15 cellular contexts compared by ENCODE assay signal in the genomic region with DNA sequence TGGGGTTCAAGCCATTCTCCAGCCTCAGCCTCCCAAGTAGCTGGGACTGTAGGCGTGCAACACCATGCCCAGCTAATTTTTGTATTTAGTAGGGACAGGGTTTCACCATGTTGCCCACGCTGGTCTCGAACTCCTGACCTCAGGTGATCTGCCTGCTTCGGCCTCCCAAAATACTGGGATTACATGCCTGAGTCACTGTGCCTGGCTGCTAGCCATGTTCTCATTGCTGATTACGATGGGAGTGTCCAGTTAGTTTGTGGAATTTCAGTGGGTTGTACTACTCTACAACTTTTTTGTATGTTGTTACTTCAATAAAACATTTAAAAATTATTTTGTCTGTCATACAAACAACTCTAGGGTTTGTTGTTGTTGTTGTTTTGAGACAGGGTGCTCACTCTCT. TPM values are rescaled to one million over a fixed set of nuclear protein-coding genes. Genes with fewer than 3 reads are reported as not detected.
DNase-seq lines count a peak whose midpoint lies in the region; ATAC-seq, FAIRE-seq and TF ChIP-seq lines count a peak whose summit lies in the region.
"Had no signal": no experiment of that assay in that cellular context is flagged by ENCODE, and none has a peak within 500 bp of the region (broad histone marks: within the 10 kb centered on the region; RNA-seq: fewer than 3 reads in every experiment).

No MANE protein-coding gene starts in this region.

- H3K36me3 ChIP-seq in body of pancreas (replicated peaks in 1 of 2; ENCODE audit: insufficient read depth in 1 of 2, low read depth in 2 of 2) (no peaks in the 10 kb centered on the region), gastroesophageal sphincter (no peaks in the 10 kb centered on the region)
- H3K36me3 ChIP-seq: ascending aorta had no signal

- ATAC-seq in body of pancreas: no peak
- no peak for ATAC-seq in gastroesophageal sphincter
- ATAC-seq in omental fat pad (ENCODE audit: low FRiP score): no peak
- no peak for ATAC-seq in activated CD8-positive, alpha-beta memory T cell treated with anti-CD3 and anti-CD28 coated beads, Interleukin-2, amount 10 ng/mL, durations not matched to agents 7 days and 5 days

- WGBS in body of pancreas, 2 donors: 58 to 59% methylated on average over 5 of the region's 5 CpGs
- 38 to 66% methylated on average over 3 to 5 of the region's 5 CpGs for WGBS in gastroesophageal sphincter (ENCODE audit: low coverage in 1 of 2), 2 donors

- TF ChIP-seq CTCF in body of pancreas (IDR thresholded peaks at IDR 0.05): no peak
- TF ChIP-seq CTCF in gastroesophageal sphincter (IDR thresholded peaks at IDR 0.05): no peak
- TF ChIP-seq CTCF in omental fat pad (IDR thresholded peaks at IDR 0.05): no peak
- no peak for TF ChIP-seq CTCF in dorsolateral prefrontal cortex (IDR thresholded peaks at IDR 0.05 in 54 of 56, conservative IDR thresholded peaks at IDR 0.05 in 2 of 56; ENCODE audit: low read depth in 1 of 56, partially characterized antibody in 56 of 56)

- no peaks in the 10 kb centered on the region for H3K27me3 Mint-ChIP-seq in activated CD8-positive, alpha-beta memory T cell treated with anti-CD3 and anti-CD28 coated beads, Interleukin-2, amount 10 ng/mL, durations not matched to agents 7 days and 5 days
- H3K27me3 Mint-ChIP-seq: activated CD4-positive, alpha-beta memory T cell treated with anti-CD3 and anti-CD28 coated beads, Interleukin-2, amount 10 ng/mL, durations not matched to agents 7 days and 5 days had no signal

- no peak overlapping the region for H3K4me3 ChIP-seq in body of pancreas
- H3K4me3 ChIP-seq in gastroesophageal sphincter: no peak overlapping the region
- H3K4me3 ChIP-seq in dorsolateral prefrontal cortex: no peak overlapping the region
- H3K4me3 ChIP-seq: ascending aorta had no signal

- no peaks in the 10 kb centered on the region for H3K27me3 ChIP-seq in body of pancreas
- H3K27me3 ChIP-seq in gastroesophageal sphincter: no peaks in the 10 kb centered on the region
- no peaks in the 10 kb centered on the region for H3K27me3 ChIP-seq in dorsolateral prefrontal cortex
- H3K27me3 ChIP-seq: ascending aorta had no signal

- peaks cover 32% of the 10 kb centered on the region for H3K4me1 Mint-ChIP-seq in activated CD8-positive, alpha-beta memory T cell treated with anti-CD3 and anti-CD28 coated beads, Interleukin-2, amount 10 ng/mL, durations not matched to agents 7 days and 5 days

- H3K27ac Mint-ChIP-seq in activated CD8-positive, alpha-beta memory T cell treated with anti-CD3 and anti-CD28 coated beads, Interleukin-2, amount 10 ng/mL, durations not matched to agents 7 days and 5 days: no peak overlapping the region
- H3K27ac Mint-ChIP-seq: activated CD4-positive, alpha-beta memory T cell treated with anti-CD3 and anti-CD28 coated beads, Interleukin-2, amount 10 ng/mL, durations not matched to agents 7 days and 5 days had no signal

- intact Hi-C loops in body of pancreas (cut with DNase I): no loop called here
- intact Hi-C loops in dorsolateral prefrontal cortex (cut with DNase I): no loop called here

- no peaks in the 10 kb centered on the region for H3K9me3 ChIP-seq in body of pancreas
- no peaks in the 10 kb centered on the region for H3K9me3 ChIP-seq in gastroesophageal sphincter
- H3K9me3 ChIP-seq: ascending aorta had no signal

- H3K27ac ChIP-seq in body of pancreas (peak overlapping the region in 3 of 4 donors; percentile 59 to 75 (median 67)), gastroesophageal sphincter (peak overlapping the region in 3 of 4 donors; percentile 18 to 20 (median 20)), dorsolateral prefrontal cortex (peak overlapping the region in 9 of 59 donors; percentile 8 to 54 (median 22))
- H3K27ac ChIP-seq: HL-60 had no signal

- H3K4me1 ChIP-seq in body of pancreas: peaks cover 57% of the 10 kb centered on the region
- peaks cover 0 to 33% (median 7%) of the 10 kb centered on the region in 3 donors for H3K4me1 ChIP-seq in gastroesophageal sphincter

- no peaks in the 10 kb centered on the region for H3K9me3 Mint-ChIP-seq in activated CD8-positive, alpha-beta memory T cell treated with anti-CD3 and anti-CD28 coated beads, Interleukin-2, amount 10 ng/mL, durations not matched to agents 7 days and 5 days (ENCODE audit: low read depth)
- H3K9me3 Mint-ChIP-seq: activated CD4-positive, alpha-beta memory T cell treated with anti-CD3 and anti-CD28 coated beads, Interleukin-2, amount 10 ng/mL, durations not matched to agents 7 days and 5 days had no signal

- no peak for TF ChIP-seq EP300 in gastroesophageal sphincter (IDR thresholded peaks at IDR 0.05)

- H3K36me3 Mint-ChIP-seq in activated CD8-positive, alpha-beta memory T cell treated with anti-CD3 and anti-CD28 coated beads, Interleukin-2, amount 10 ng/mL, durations not matched to agents 7 days and 5 days: peaks cover 5% of the 10 kb centered on the region

- CTCF ChIA-PET in activated CD8-positive, alpha-beta memory T cell treated with anti-CD3 and anti-CD28 coated beads, Interleukin-2, amount 10 ng/mL, durations not matched to agents 7 days and 5 days (lab: Charles Lee): interaction anchor here (0.7 to 1.1 kb wide), 2 partner anchors 23 to 134 kb away, joined by 3 read pairs; no protein-coding TSS in a partner anchor

- H3K4me3 Mint-ChIP-seq in activated CD8-positive, alpha-beta memory T cell treated with anti-CD3 and anti-CD28 coated beads, Interleukin-2, amount 10 ng/mL, durations not matched to agents 7 days and 5 days: no peak overlapping the region
- H3K4me3 Mint-ChIP-seq: activated CD4-positive, alpha-beta memory T cell treated with anti-CD3 and anti-CD28 coated beads, Interleukin-2, amount 10 ng/mL, durations not matched to agents 7 days and 5 days had no signal

- DNase-seq in AG20443 (ENCODE audit: low spot score) (peak; percentile 45), HUDEP-2 (lab: John Stamatoyannopoulos, UW; ENCODE audit: unreplicated experiment in 76 of 76) (peak in 64 of 76 experiments; percentile 3 to 71 (median 44)), body of pancreas (peak; percentile 63 to 78 (median 72)), omental fat pad (ENCODE audit: low spot score) (no peak), GM12891 (ENCODE audit: insufficient read length, low spot score) (no peak), dorsolateral prefrontal cortex (no peak)
- DNase-seq in activated CD8-positive, alpha-beta memory T cell treated with anti-CD3 and anti-CD28 coated beads, Interleukin-2, amount 10 ng/mL, durations not matched to agents 7 days and 5 days: no peak
- DNase-seq: activated CD4-positive, alpha-beta memory T cell treated with anti-CD3 and anti-CD28 coated beads, Interleukin-2, amount 10 ng/mL, durations not matched to agents 7 days and 5 days; effector CD8-positive, alpha-beta T cell; SHP77 treated with DMSO at 0.1 percent for 48 hours; stimulated activated CD4-positive, alpha-beta T cell treated with anti-CD3 and anti-CD28 coated beads, Interleukin-12 subunit alpha, Interleukin-12 subunit beta, amount 100 ng/mL, for 4 hours had no signal

- FAIRE-seq in GM12891 (lab: Jason Lieb, UNC): no peak
- FAIRE-seq: H54 had no signal

- TF ChIP-seq POLR2A in body of pancreas (IDR thresholded peaks at IDR 0.05): no peak
- TF ChIP-seq POLR2A in gastroesophageal sphincter (IDR thresholded peaks at IDR 0.05): no peak
- no peak for TF ChIP-seq POLR2A in GM12891 (IDR thresholded peaks at IDR 0.05; ENCODE audit: low read depth, low read length)

TF ChIP-seq in GM12891, 5 proteins besides CTCF, POLR2A, EP300 and RAD21:
- TF ChIP-seq POU2F2 (IDR thresholded peaks at IDR 0.05; ENCODE audit: low read depth, low read length): no peak
- no peak for TF ChIP-seq SPI1 (IDR thresholded peaks at IDR 0.05; ENCODE audit: low read depth, low read length)
- no peak for TF ChIP-seq POLR2AphosphoS5 (IDR thresholded peaks at IDR 0.05; ENCODE audit: low read depth, low read length)
- no peak for TF ChIP-seq PAX5 (IDR thresholded peaks at IDR 0.05; ENCODE audit: insufficient read depth, low read length, severe bottlenecking)
- no peak for TF ChIP-seq TAF1 (IDR thresholded peaks at IDR 0.05; ENCODE audit: low read depth, low read length)

RNA-seq across cellular contexts. Expression of a gene that starts 4.8 kb away (rescaled TPM):
- total RNA-seq in body of pancreas: 10 to 100 TPM; 17.6 to 50.1 TPM
- 10 to 100 TPM; 23.9 to 45.6 (median 35.8) TPM for total RNA-seq in gastroesophageal sphincter
- 10 to 100 TPM; 31.5 to 39.2 (median 32.7) TPM for total RNA-seq in omental fat pad
- 31.6 TPM for polyA plus RNA-seq in GM12891 (2012; ENCODE audit: low read depth, missing spikeins)
- 10 to 100 TPM; 33.3 to 65.7 (median 50.5) TPM for total RNA-seq in dorsolateral prefrontal cortex
- total RNA-seq in activated CD8-positive, alpha-beta memory T cell treated with anti-CD3 and anti-CD28 coated beads, Interleukin-2, amount 10 ng/mL, durations not matched to agents 7 days and 5 days: 10 to 100 TPM; 30.1 to 31.2 TPM

RNA-seq across cellular contexts. Expression of a gene that starts 5.8 kb away (rescaled TPM):
- 100 to 1,000 TPM; 121 to 218 TPM for total RNA-seq in body of pancreas
- total RNA-seq in gastroesophageal sphincter: 10 to 100 TPM; 37.8 to 63.0 (median 57.9) TPM
- 10 to 100 TPM; 43.5 to 94.4 (median 63.7) TPM for total RNA-seq in omental fat pad
- 63.6 TPM for polyA plus RNA-seq in GM12891 (2012; ENCODE audit: low read depth, missing spikeins)
- total RNA-seq in dorsolateral prefrontal cortex: 100 to 1,000 TPM in 118 of 120 experiments, 10 to 100 TPM in 2; 94.9 to 199 (median 139) TPM
- 100 to 1,000 TPM; 108 to 163 TPM for total RNA-seq in activated CD8-positive, alpha-beta memory T cell treated with anti-CD3 and anti-CD28 coated beads, Interleukin-2, amount 10 ng/mL, durations not matched to agents 7 days and 5 days

RNA-seq across cellular contexts. Expression of a gene that starts 21.9 kb away (rescaled TPM):
- total RNA-seq in body of pancreas: 10 to 100 TPM in 1 of 2 donors, 1 to 10 TPM in 1; 7.6 to 16.1 TPM
- 10 to 100 TPM in 2 of 4 donors, 1 to 10 TPM in 2; 1.2 to 27.1 (median 9.8) TPM for total RNA-seq in gastroesophageal sphincter
- 10 to 100 TPM in 1 of 4 donors, 1 to 10 TPM in 3; 7.2 to 11.7 (median 8.5) TPM for total RNA-seq in omental fat pad
- polyA plus RNA-seq in GM12891 (2012; ENCODE audit: low read depth, missing spikeins): 31.2 TPM
- total RNA-seq in dorsolateral prefrontal cortex: 10 to 100 TPM in 95 of 120 experiments, 1 to 10 TPM in 25; 6.8 to 18.6 (median 12.6) TPM
- total RNA-seq in activated CD8-positive, alpha-beta memory T cell treated with anti-CD3 and anti-CD28 coated beads, Interleukin-2, amount 10 ng/mL, durations not matched to agents 7 days and 5 days: 10 to 100 TPM; 26.6 to 36.7 TPM

RNA-seq across cellular contexts. Expression of a gene that starts 32.1 kb away (rescaled TPM):
- 10 to 100 TPM; 64.6 to 90.3 TPM for total RNA-seq in body of pancreas
- 10 to 100 TPM; 10.1 to 11.6 (median 11.1) TPM for total RNA-seq in gastroesophageal sphincter
- 10 to 100 TPM; 11.6 to 18.4 (median 14.0) TPM for total RNA-seq in omental fat pad
- polyA plus RNA-seq in GM12891 (2012; ENCODE audit: low read depth, missing spikeins): 14.7 TPM
- 10 to 100 TPM in 100 of 120 experiments, 1 to 10 TPM in 20; 6.9 to 20.8 (median 12.6) TPM for total RNA-seq in dorsolateral prefrontal cortex
- total RNA-seq in activated CD8-positive, alpha-beta memory T cell treated with anti-CD3 and anti-CD28 coated beads, Interleukin-2, amount 10 ng/mL, durations not matched to agents 7 days and 5 days: 10 to 100 TPM; 26.0 to 26.5 TPM

RNA-seq across cellular contexts. Expression of a gene that starts 38.9 kb away (rescaled TPM):
- total RNA-seq in body of pancreas: 10 to 100 TPM; 26.7 to 62.6 TPM
- 10 to 100 TPM; 10.7 to 28.1 (median 21.4) TPM for total RNA-seq in gastroesophageal sphincter
- 10 to 100 TPM; 23.0 to 34.0 (median 28.5) TPM for total RNA-seq in omental fat pad
- 14.3 TPM for polyA plus RNA-seq in GM12891 (2012; ENCODE audit: low read depth, missing spikeins)
- 10 to 100 TPM; 18.3 to 47.3 (median 30.8) TPM for total RNA-seq in dorsolateral prefrontal cortex
- total RNA-seq in activated CD8-positive, alpha-beta memory T cell treated with anti-CD3 and anti-CD28 coated beads, Interleukin-2, amount 10 ng/mL, durations not matched to agents 7 days and 5 days: 10 to 100 TPM; 65.1 to 77.1 TPM

Comparison
In these comparisons a context has a peak if more than half of its experiments do, and no peak if none do; other contexts are left out.
1. DNase-seq: peak in AG20443 (single experiment), HUDEP-2 (64 of 76) and body of pancreas (4 of 4); none in omental fat pad (single experiment), GM12891 (single experiment), dorsolateral prefrontal cortex (0 of 10) and activated CD8-positive, alpha-beta memory T cell treated with anti-CD3 and anti-CD28 coated beads, Interleukin-2, amount 10 ng/mL, durations not matched to agents 7 days and 5 days (single experiment).